Comparison of ENCODE assay signal across 1 cellular context in the genomic region with DNA sequence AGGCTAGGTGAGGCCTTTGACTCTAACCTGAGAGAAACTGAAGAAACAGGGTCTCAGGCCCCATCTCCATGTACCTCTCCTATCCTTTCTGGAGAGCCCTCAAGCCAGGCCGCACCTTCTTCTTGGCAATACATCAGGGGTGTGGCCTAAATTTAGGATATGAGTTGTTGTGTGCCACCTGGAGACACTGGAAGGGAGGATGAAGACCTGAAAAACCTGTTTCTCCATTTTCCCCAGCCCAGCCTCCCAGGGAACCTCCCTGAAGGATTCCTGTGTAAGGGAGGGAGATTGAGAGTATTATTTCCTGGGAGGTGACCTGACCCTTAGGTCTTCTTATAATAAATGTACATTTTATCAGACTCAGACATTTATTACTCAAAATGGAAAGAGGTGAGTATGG.
A peak's percentile ranks its signal among the peaks of the same experiment; 100 is the strongest.
TF ChIP-seq lines count a peak whose summit lies in the region.

No MANE protein-coding gene starts in this region.

TF ChIP-seq in Ishikawa, 13 proteins besides CTCF, POLR2A, EP300 and RAD21:
- TF ChIP-seq TEAD4 (IDR thresholded peaks at IDR 0.05) (peak; percentile 70), YY1 (IDR thresholded peaks at IDR 0.05; ENCODE audit: low read depth) (peak; percentile 74), NFIC (IDR thresholded peaks at IDR 0.05) (peak; percentile 58; the same call in 1 of the 2 replicates), EGR1 (IDR thresholded peaks at IDR 0.05) (no peak), TCF12 (IDR thresholded peaks at IDR 0.05; ENCODE audit: low read depth) (peak; percentile 77)
- TF ChIP-seq, protein P1, sequence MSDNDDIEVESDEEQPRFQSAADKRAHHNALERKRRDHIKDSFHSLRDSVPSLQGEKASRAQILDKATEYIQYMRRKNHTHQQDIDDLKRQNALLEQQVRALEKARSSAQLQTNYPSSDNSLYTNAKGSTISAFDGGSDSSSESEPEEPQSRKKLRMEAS (IDR thresholded peaks at IDR 0.05), result peak; percentile 28; the same call in 1 of the 2 replicates
- TF ChIP-seq, protein P2, sequence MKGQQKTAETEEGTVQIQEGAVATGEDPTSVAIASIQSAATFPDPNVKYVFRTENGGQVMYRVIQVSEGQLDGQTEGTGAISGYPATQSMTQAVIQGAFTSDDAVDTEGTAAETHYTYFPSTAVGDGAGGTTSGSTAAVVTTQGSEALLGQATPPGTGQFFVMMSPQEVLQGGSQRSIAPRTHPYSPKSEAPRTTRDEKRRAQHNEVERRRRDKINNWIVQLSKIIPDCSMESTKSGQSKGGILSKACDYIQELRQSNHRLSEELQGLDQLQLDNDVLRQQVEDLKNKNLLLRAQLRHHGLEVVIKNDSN (IDR thresholded peaks at IDR 0.05), result no peak
TF ChIP-seq in Ishikawa: peak in this region for 5.
